8 cellular contexts compared by ENCODE assay signal in the genomic region with DNA sequence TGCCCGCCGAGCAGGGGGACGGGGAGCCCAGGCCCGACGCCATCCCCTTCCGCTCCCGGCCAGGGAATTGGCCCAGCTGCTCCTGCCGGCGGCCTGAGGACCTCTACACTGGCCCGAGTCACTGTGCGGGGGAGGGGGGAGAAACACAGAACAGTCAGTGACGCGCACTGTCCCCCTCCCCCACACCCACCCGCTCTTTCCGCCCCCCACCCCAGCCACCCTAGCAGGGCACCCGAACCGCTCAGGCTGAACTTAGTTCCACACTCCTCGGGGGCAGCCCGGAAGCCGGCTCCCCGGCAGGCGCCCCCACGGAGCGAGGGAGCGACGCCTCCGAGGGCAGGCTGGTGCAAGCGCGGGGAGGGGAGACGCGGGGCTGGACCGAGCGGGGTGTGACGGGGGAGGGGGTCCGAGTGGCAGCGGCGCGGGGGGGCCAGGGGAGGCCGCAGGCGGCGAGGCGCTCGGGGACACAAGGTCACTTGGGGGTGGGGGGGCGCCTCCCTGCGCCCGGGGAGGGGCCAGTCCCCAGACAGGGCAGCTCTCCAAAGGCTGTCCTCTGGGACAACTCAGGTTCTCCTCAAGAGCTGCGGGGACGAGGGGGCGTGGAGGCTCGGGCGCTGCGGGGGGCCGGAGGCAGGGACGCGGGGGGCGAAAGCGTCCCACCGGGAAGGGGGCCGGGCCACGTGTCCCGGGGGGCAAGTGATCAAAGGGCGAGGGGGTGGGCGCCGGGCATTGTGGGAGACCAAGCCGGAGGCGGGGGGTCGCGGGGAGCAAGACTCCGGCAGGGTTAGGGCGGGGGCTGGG. TPM values are rescaled to one million over a fixed set of nuclear protein-coding genes. Genes with fewer than 3 reads are reported as not detected.
A peak's percentile ranks its signal among the peaks of the same experiment; 100 is the strongest.
DNase-seq lines count a peak whose midpoint lies in the region; ATAC-seq and TF ChIP-seq lines count a peak whose summit lies in the region.

No MANE protein-coding gene starts in this region.

- H3F3A ChIP-seq in GM23338 (replicated peaks; ENCODE audit: low read depth) = peaks cover 15% of the 10 kb centered on the region; the same call in 1 of the 2 replicates

- TF ChIP-seq CTCF in GM23338 (conservative IDR thresholded peaks at IDR 0.05; ENCODE audit: low read depth in 2 of 2) (no peak), astrocyte of the cerebellum (IDR thresholded peaks at IDR 0.05; ENCODE audit: low read depth, low read length, missing control alignments) (no peak)

- H3K27ac ChIP-seq in GM23338 (ENCODE audit: low read depth) = peak overlapping the region; percentile 63; the same call in 1 of the 2 replicates

- H3K9me2 ChIP-seq in GM23338 (ENCODE audit: insufficient read depth) = peaks cover 6% of the 10 kb centered on the region; the same call in 1 of the 2 replicates

- H3K36me3 Mint-ChIP-seq in GM23338 (ENCODE audit: low read depth) (peaks cover 44% of the 10 kb centered on the region), T-helper 17 cell (ENCODE audit: low read depth) (peaks cover 9% of the 10 kb centered on the region)

- in situ Hi-C loops in ACHN (cut with HindIII; ENCODE audit: low pct_ligation_motif_present, low pct_unique_long_range_greater_than_20kb, low sequenced_read_pairs) (no loop called here), astrocyte of the cerebellum (cut with HindIII; ENCODE audit: low sequenced_read_pairs) (no loop called here)

- peak overlapping the region; percentile 96 for H3K4me2 ChIP-seq in GM23338

- H3K4me1 Mint-ChIP-seq in GM23338 = peaks cover 37% of the 10 kb centered on the region
- H3K4me1 Mint-ChIP-seq in T-helper 17 cell = peaks cover 47% of the 10 kb centered on the region

- ATAC-seq in GM23338 = peak; percentile 48
- ATAC-seq in T-helper 17 cell = peak; percentile 33
- ATAC-seq in sciatic nerve = peak; percentile 34
- no peak for ATAC-seq in HG02588 (IDR thresholded peaks at IDR 0.05; ENCODE audit: unreplicated experiment)
- no peak for ATAC-seq in HG02610 (IDR thresholded peaks at IDR 0.05; ENCODE audit: unreplicated experiment)

- H3K27me3 ChIP-seq in GM23338 (ENCODE audit: insufficient read depth) = no peaks in the 10 kb centered on the region

- peak overlapping the region; percentile 88 for H3K4me3 ChIP-seq in GM23338
- H3K4me3 ChIP-seq in astrocyte of the cerebellum (ENCODE audit: low read depth, low read length) = peak overlapping the region; percentile 73
- H3K4me3 ChIP-seq in iPS-11a (ENCODE audit: low read depth, low read length) = peak overlapping the region; percentile 60

- H3K9me3 ChIP-seq in T-helper 17 cell (ENCODE audit: control insufficient read depth, low read length, poor library complexity, severe bottlenecking) = no peaks in the 10 kb centered on the region

- DNase-seq in ACHN (peak; percentile 56), GM23338 (ENCODE audit: low spot score) (peak; percentile 63), T-helper 17 cell (peak; percentile 37 to 53 (median 48)), astrocyte of the cerebellum (ENCODE audit: low read depth) (no peak), sciatic nerve (ENCODE audit: low spot score) (peak; percentile 82)

- peaks cover 33% of the 10 kb centered on the region for H3K4me1 ChIP-seq in GM23338 (ENCODE audit: insufficient read depth)

- peaks cover 33% of the 10 kb centered on the region for H4K20me1 ChIP-seq in GM23338 (replicated peaks; ENCODE audit: insufficient read depth)

- peaks cover 44% of the 10 kb centered on the region for H3K79me2 ChIP-seq in GM23338 (replicated peaks; ENCODE audit: insufficient read depth)

- H3K27ac Mint-ChIP-seq in GM23338 = no peak overlapping the region
- no peak overlapping the region for H3K27ac Mint-ChIP-seq in T-helper 17 cell

- peaks cover 15% of the 10 kb centered on the region for H3K36me3 ChIP-seq in GM23338 (ENCODE audit: insufficient read depth)

- no peak overlapping the region for H2AFZ ChIP-seq in GM23338

- H3K27me3 Mint-ChIP-seq in GM23338 (ENCODE audit: insufficient read depth, low read depth, poor library complexity) (peaks cover 12% of the 10 kb centered on the region), T-helper 17 cell (no peaks in the 10 kb centered on the region)

- H3K4me3 Mint-ChIP-seq in GM23338 (no peak overlapping the region; the same call in 2 of the 3 replicates), T-helper 17 cell (no peak overlapping the region)

- no peaks in the 10 kb centered on the region; the same call in 2 of the 3 replicates for H3K9me3 Mint-ChIP-seq in GM23338

- intact Hi-C loops in sciatic nerve (cut with DNase I) = no loop called here

TF ChIP-seq in GM23338, 12 proteins besides CTCF, POLR2A, EP300 and RAD21:
- TF ChIP-seq POLR2AphosphoS5 (IDR thresholded peaks at IDR 0.05; ENCODE audit: low read depth) = no peak
- TF ChIP-seq CREB1 (CRISPR knock-in tag; IDR thresholded peaks at IDR 0.05; ENCODE audit: low read depth) = peak; percentile 58; the same call in 1 of the 2 replicates

RNA-seq across cellular contexts. Expression of gene CHD4, which starts 0.6 kb away (rescaled TPM):
- total RNA-seq in GM23338 (2014; rRNA removed; shearing (Covaris generic)) = 301 and 351 TPM in 2 replicates
- 317 and 370 TPM in 2 replicates for polyA plus RNA-seq in GM23338 (2016; fragmentation: Nextera tagmentation; extraction: Ambion mirVana)
- total RNA-seq in T-helper 17 cell (100 to 1,000 TPM; 461 to 574 TPM), sciatic nerve (245 TPM)

RNA-seq across cellular contexts. Expression of gene LPAR5, which starts 29.2 kb away (rescaled TPM):
- total RNA-seq in GM23338 (2014; rRNA removed; shearing (Covaris generic)) = 0.38 and 0.89 TPM in 2 replicates
- polyA plus RNA-seq in GM23338 (2016; fragmentation: Nextera tagmentation; extraction: Ambion mirVana) = 0.32 and 0.38 TPM in 2 replicates
- total RNA-seq in T-helper 17 cell (1 to 10 TPM; 2.9 to 8.1 TPM), sciatic nerve (2.9 TPM)

RNA-seq across cellular contexts. Expression of gene NOP2, which starts 38.4 kb away (rescaled TPM):
- total RNA-seq in GM23338 (2014; rRNA removed; shearing (Covaris generic)) = 67.2 and 67.9 TPM in 2 replicates
- polyA plus RNA-seq in GM23338 (2016; fragmentation: Nextera tagmentation; extraction: Ambion mirVana) = 63.3 and 63.4 TPM in 2 replicates
- total RNA-seq in T-helper 17 cell = 100 to 1,000 TPM in 1 of 2 donors, 10 to 100 TPM in 1; 90.0 to 122 TPM
- total RNA-seq in sciatic nerve = 27.6 TPM

RNA-seq across cellular contexts. Expression of gene ACRBP, which starts 40.7 kb away (rescaled TPM):
- total RNA-seq in GM23338 (2014; rRNA removed; shearing (Covaris generic)) = 2.2 TPM in 1 of 2 replicates, not detected in the other
- polyA plus RNA-seq in GM23338 (2016; fragmentation: Nextera tagmentation; extraction: Ambion mirVana) = 0.70 TPM in 1 of 2 replicates, not detected in the other
- total RNA-seq in T-helper 17 cell (10 to 100 TPM in 1 of 2 donors, 1 to 10 TPM in 1; 3.4 to 90.0 TPM), sciatic nerve (1.9 TPM)

RNA-seq across cellular contexts. Expression of gene IFFO1, which starts 50.7 kb away (rescaled TPM):
- 8.8 and 12.9 TPM in 2 replicates for total RNA-seq in GM23338 (2014; rRNA removed; shearing (Covaris generic))
- 8.9 and 11.2 TPM in 2 replicates for polyA plus RNA-seq in GM23338 (2016; fragmentation: Nextera tagmentation; extraction: Ambion mirVana)
- 10 to 100 TPM; 29.3 to 37.3 TPM for total RNA-seq in T-helper 17 cell
- 38.7 TPM for total RNA-seq in sciatic nerve

Comparison
In these comparisons a context has a peak if more than half of its experiments do, and no peak if none do; other contexts are left out.
1. ATAC-seq: peak in GM23338 (single experiment), T-helper 17 cell (single experiment) and sciatic nerve (single experiment); none in HG02588 (single experiment) and HG02610 (single experiment).
2. Peak in every context shown above with its lines, with median percentiles within 50 percentile points of each other: H3K4me3 ChIP-seq.